ENCODE assay signal across 8 cellular contexts in genomic region chrX:43882294-43882681, GRCh38. TPM values are rescaled to one million over a fixed set of nuclear protein-coding genes. Genes with fewer than 3 reads are reported as not detected.
A peak's percentile ranks its signal among the peaks of the same experiment; 100 is the strongest.
DNase-seq lines count a peak whose midpoint lies in the region; ATAC-seq lines count a peak whose summit lies in the region.

MAOB (minus strand) TSS chrX:43882450; CDS start chrX:43882299, 151 bp downstream.

- H3K27ac ChIP-seq in HUES64 (ENCODE audit: low read depth, low read length): no peak within 1 kb of the TSS

- H3K9me3 ChIP-seq in HUES64 (ENCODE audit: insufficient read depth, low read depth, low read length): no peaks in the 10 kb centered on the region

- peak within 1 kb of the TSS; percentile 44 for H3K4me3 ChIP-seq in HUES64 (ENCODE audit: low read length)

- H3K27me3 ChIP-seq in HUES64 (ENCODE audit: insufficient read depth, low read length): peaks cover 17% of the 10 kb centered on the region

- no peaks in the 10 kb centered on the region for H3K4me1 ChIP-seq in HUES64 (ENCODE audit: insufficient read depth, low read length)

- ATAC-seq in HG02763 (IDR thresholded peaks at IDR 0.05; ENCODE audit: unreplicated experiment): no peak
- no peak for ATAC-seq in HG03460 (IDR thresholded peaks at IDR 0.05; ENCODE audit: unreplicated experiment)

- DNase-seq in anterior cingulate cortex (lab: John Stamatoyannopoulos, UW) (peak in 39 of 58 donors; percentile 1 to 50 (median 16)), iPS-NIHi7 (ENCODE audit: extremely low spot score) (peak; percentile 92), SKM-1 treated with dmso at 0.1 percent for 144 hours (lab: John Stamatoyannopoulos, UW; ENCODE audit: unreplicated experiment) (no peak), NCI-H1048 (lab: John Stamatoyannopoulos, UW) (no peak)
- DNase-seq in stimulated activated CD4-positive, alpha-beta T cell treated with anti-CD3 and anti-CD28 coated beads, Interleukin-1b, Interleukin-23, amount 100 ng/mL, for 48 hours: peak; percentile 6

- H3K36me3 ChIP-seq in HUES64 (ENCODE audit: insufficient read depth, low read length): no peaks in the 10 kb centered on the region

- 0 out of 2 replicates have a peak within 1 kb of the TSS, but pooled peaks have one; percentile 26 for H3K9ac ChIP-seq in HUES64 (ENCODE audit: low read depth, low read length)

- under 1% methylated on average over 36 of the region's 36 CpGs for WGBS in HUES64

RNA-seq across cellular contexts. Expression of gene MAOB, which starts in this region (rescaled TPM):
- 0.65 TPM for polyA plus RNA-seq in HUES64 (2013, experiment 1 of 2)
- 1.2 TPM for polyA plus RNA-seq in HUES64 (2013, experiment 2 of 2)

Comparison
In these comparisons a context has a peak if more than half of its experiments do, and no peak if none do; other contexts are left out.
1. DNase-seq: peak in anterior cingulate cortex (39 of 58), iPS-NIHi7 (single experiment) and stimulated activated CD4-positive, alpha-beta T cell treated with anti-CD3 and anti-CD28 coated beads, Interleukin-1b, Interleukin-23, amount 100 ng/mL, for 48 hours (single experiment); none in SKM-1 treated with dmso at 0.1 percent for 144 hours (single experiment) and NCI-H1048 (single experiment).